Comparison of ENCODE assay signal across 22 cellular contexts in the genomic region with DNA sequence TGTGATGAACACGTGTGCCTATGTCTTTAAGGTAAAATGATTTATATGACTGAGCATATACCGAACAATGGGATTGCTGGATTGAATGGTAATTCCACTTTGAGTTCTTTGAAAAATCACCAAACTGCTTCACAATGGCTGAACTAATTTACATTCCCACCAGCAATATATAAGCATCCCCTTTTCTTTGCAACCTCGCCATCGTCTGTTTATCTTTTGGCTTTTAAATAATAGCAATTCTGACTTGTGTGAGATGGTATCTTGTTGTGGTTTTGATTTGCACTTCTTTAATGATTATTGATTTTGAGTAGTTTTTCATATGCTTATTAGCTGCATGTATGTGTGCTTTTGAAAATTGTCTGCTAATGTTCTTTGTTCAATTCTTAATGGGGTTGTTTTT.
A peak's percentile ranks its signal among the peaks of the same experiment; 100 is the strongest.
DNase-seq lines count a peak whose midpoint lies in the region; ATAC-seq, FAIRE-seq and TF ChIP-seq lines count a peak whose summit lies in the region.
"Had no signal": no experiment of that assay in that cellular context is flagged by ENCODE, and none has a peak within 500 bp of the region (broad histone marks: within the 10 kb centered on the region; RNA-seq: fewer than 3 reads in every experiment).

No MANE protein-coding gene starts in this region.

- TF ChIP-seq CTCF in D721Med (IDR thresholded peaks at IDR 0.05; ENCODE audit: insufficient read depth, missing control alignments): no peak

- DNase-seq in D721Med (ENCODE audit: insufficient read length, low spot score) (no peak), HAP-1 (ENCODE audit: low spot score in 2 of 2) (peak; percentile 43 to 95), NCI-H1436 treated with DMSO at 0.1 percent for 48 hours (lab: John Stamatoyannopoulos, UW) (peak; percentile 32), NCI-H146 treated with DMSO at 0.1 percent for 48 hours (lab: John Stamatoyannopoulos, UW; ENCODE audit: unreplicated experiment) (peak; percentile 94), SHP77 treated with DMSO at 0.1 percent for 48 hours (lab: John Stamatoyannopoulos, UW) (no peak), NCI-H1105 treated with DMSO at 0.1 percent for 48 hours (lab: John Stamatoyannopoulos, UW) (no peak), dedifferentiated amniotic fluid mesenchymal stem cell (ENCODE audit: extremely low spot score) (no peak)
- DNase-seq: 8988T; ACHN; BE2C; C1 segment of cervical spinal cord; CD4-positive, alpha-beta memory T cell; CD4-positive, CD25-positive, alpha-beta regulatory T cell; CD8-positive, alpha-beta memory T cell; COR-L47; DMS79 treated with DMSO at 0.1 percent for 48 hours; GF-D8 had no signal

- H3K4me3 ChIP-seq in HAP-1: no peak overlapping the region
- H3K4me3 ChIP-seq: BLaER1 had no signal

- FAIRE-seq in D721Med (lab: Jason Lieb, UNC): peak; percentile 48
- FAIRE-seq: A204.1, G401.6, GM12891 had no signal

- H3K36me3 ChIP-seq in HAP-1 (replicated peaks): no peaks in the 10 kb centered on the region
- H3K36me3 ChIP-seq: BE2C, BLaER1 had no signal

- no peaks in the 10 kb centered on the region for H3K27me3 ChIP-seq in HAP-1 (ENCODE audit: low read depth)
- H3K27me3 ChIP-seq: BLaER1 had no signal

- no peak for ATAC-seq in GM18909 (IDR thresholded peaks at IDR 0.05; ENCODE audit: poor library complexity, unreplicated experiment)

- peaks cover 14% of the 10 kb centered on the region for H3K4me1 ChIP-seq in HAP-1
- H3K4me1 ChIP-seq: BE2C, BLaER1 had no signal

- H3K9me3 ChIP-seq in HAP-1: no peaks in the 10 kb centered on the region
- H3K9me3 ChIP-seq: BE2C, BLaER1 had no signal

- in situ Hi-C loops in HAP-1 (cut with MboI; ENCODE audit: low sequenced_read_pairs): loop anchor here (25.0 kb wide), 2 partner anchors 202 to 502 kb away; a partner anchor contains a TSS

Comparison
In these comparisons a context has a peak if more than half of its experiments do, and no peak if none do; other contexts are left out.
1. DNase-seq: peak in HAP-1 (2 of 2), NCI-H1436 treated with DMSO at 0.1 percent for 48 hours (single experiment) and NCI-H146 treated with DMSO at 0.1 percent for 48 hours (single experiment); none in D721Med (single experiment), SHP77 treated with DMSO at 0.1 percent for 48 hours (single experiment), NCI-H1105 treated with DMSO at 0.1 percent for 48 hours (single experiment) and dedifferentiated amniotic fluid mesenchymal stem cell (single experiment).